Comparison of ENCODE assay signal across 8 cellular contexts in genomic region chr19:39970674-39971379, GRCh38. TPM values are rescaled to one million over a fixed set of nuclear protein-coding genes. Genes with fewer than 3 reads are reported as not detected.
DNase-seq lines count a peak whose midpoint lies in the region; FAIRE-seq and TF ChIP-seq lines count a peak whose summit lies in the region.

TSS of gene PSMC4 (plus strand) at chr19:39971165. CDS start at chr19:39971203, 38 bp downstream.

- H3K4me1 Mint-ChIP-seq in nephron progenitor cell = peaks cover 36% of the 10 kb centered on the region

- no peaks in the 10 kb centered on the region for H3F3A ChIP-seq in Loucy (ENCODE audit: low read depth)

- H3K27me3 Mint-ChIP-seq in nephron progenitor cell (ENCODE audit: low read depth, poor library complexity) = no peaks in the 10 kb centered on the region

- peak within 1 kb of the TSS; percentile 92 for H2AFZ ChIP-seq in Loucy (ENCODE audit: low read length)

- DNase-seq in ELR (ENCODE audit: low read depth) (peak; percentile 99), H54 (ENCODE audit: insufficient read length, low spot score) (peak; percentile 98), SHP77 (lab: John Stamatoyannopoulos, UW) (peak; percentile 99), fibroblast of the aortic adventitia (ENCODE audit: low read depth) (peak; percentile 99), nephron progenitor cell (peak; percentile 97), stomach (peak; percentile 99)
- DNase-seq in activated effector memory CD4-positive, alpha-beta T cell treated with anti-CD3 and anti-CD28 coated beads, Interleukin-2, amount 50 U/mL, for 16 hours = peak; percentile 100

- H3K27me3 ChIP-seq in Loucy (ENCODE audit: insufficient read depth, low read length, poor library complexity, severe bottlenecking) (no peaks in the 10 kb centered on the region), stomach (no peaks in the 10 kb centered on the region)

- FAIRE-seq in H54 (lab: Jason Lieb, UNC) = peak; percentile 97

- peak within 1 kb of the TSS; percentile 96 for H3K27ac Mint-ChIP-seq in nephron progenitor cell

- H3K9me3 Mint-ChIP-seq in nephron progenitor cell = peaks cover 4% of the 10 kb centered on the region

- peaks cover 16% of the 10 kb centered on the region; the same call in 1 of the 2 replicates for H3K36me3 ChIP-seq in Loucy (ENCODE audit: insufficient read depth, low read length)
- H3K36me3 ChIP-seq in stomach = peaks cover 37 to 39% (median 38%) of the 10 kb centered on the region in 4 donors

- peaks cover 15% of the 10 kb centered on the region for H4K20me1 ChIP-seq in Loucy (ENCODE audit: insufficient read depth, low read length, poor library complexity, severe bottlenecking)

- peaks cover 39% of the 10 kb centered on the region for H3K36me3 Mint-ChIP-seq in nephron progenitor cell (ENCODE audit: low read depth)

- H3K79me2 ChIP-seq in Loucy (ENCODE audit: insufficient read depth, low read length) = peaks cover 28% of the 10 kb centered on the region

- no peaks in the 10 kb centered on the region for H3K9me2 ChIP-seq in Loucy (replicated peaks; ENCODE audit: low read depth, low read length)

- TF ChIP-seq POLR2A in H54 (IDR thresholded peaks at IDR 0.05; ENCODE audit: low read depth, low read length) = peak; percentile 89
- peak in 2 of 4 donors; percentile 59 to 67 for TF ChIP-seq POLR2A in stomach (IDR thresholded peaks at IDR 0.05)

- H3K27ac ChIP-seq in stomach = peak within 1 kb of the TSS; percentile 85 to 97 (median 96)

- intact Hi-C loops in stomach (cut with DNase I; ENCODE audit: low total_unique reads) = no loop called here

- TF ChIP-seq CTCF in Loucy (conservative IDR thresholded peaks at IDR 0.05; ENCODE audit: low read length) (peak; percentile 83), fibroblast of the aortic adventitia (IDR thresholded peaks at IDR 0.05; ENCODE audit: insufficient read depth, low read length) (peak; percentile 70), nephron progenitor cell (IDR thresholded peaks at IDR 0.05) (peak; percentile 45), stomach (IDR thresholded peaks at IDR 0.05) (peak in 6 of 7 experiments; percentile 53 to 95 (median 82))

- no peaks in the 10 kb centered on the region for H3K9me3 ChIP-seq in Loucy (ENCODE audit: insufficient read depth, low read depth, low read length)
- H3K9me3 ChIP-seq in stomach = no peaks in the 10 kb centered on the region

- peaks cover 16% of the 10 kb centered on the region for H3K4me1 ChIP-seq in Loucy (ENCODE audit: insufficient read depth, low read length, poor library complexity, severe bottlenecking)
- H3K4me1 ChIP-seq in stomach = peaks cover 16 to 46% (median 40%) of the 10 kb centered on the region in 4 donors

- TF ChIP-seq EP300 in stomach (IDR thresholded peaks at IDR 0.05) = no peak

- 0 to 1% (median 0%) methylated on average over 35 to 47 of the region's 47 CpGs for WGBS in stomach, 5 donors

- H3K4me3 Mint-ChIP-seq in nephron progenitor cell = peak within 1 kb of the TSS; percentile 95

- peak within 1 kb of the TSS; percentile 94 for H3K4me3 ChIP-seq in Loucy (ENCODE audit: low read length, poor library complexity, severe bottlenecking)
- H3K4me3 ChIP-seq in fibroblast of the aortic adventitia (ENCODE audit: low read depth, low read length) = peak within 1 kb of the TSS; percentile 97
- H3K4me3 ChIP-seq in stomach = peak within 1 kb of the TSS; percentile 75 to 92 (median 84)

- H3K9ac ChIP-seq in Loucy (ENCODE audit: low read depth, low read length, poor library complexity, severe bottlenecking) = peak within 1 kb of the TSS; percentile 95

- H3K4me2 ChIP-seq in Loucy (ENCODE audit: low read depth, low read length, poor library complexity, severe bottlenecking) = peak within 1 kb of the TSS; percentile 95

RNA-seq across cellular contexts. Expression of gene PSMC4, which starts in this region (rescaled TPM):
- total RNA-seq in fibroblast of the aortic adventitia (ENCODE audit: low replicate concordance) (24.2 and 85.2 TPM in 2 replicates), stomach (10 to 100 TPM in 4 of 5 donors, 1 to 10 TPM in 1; 3.8 to 79.7 (median 69.4) TPM)
- 10 to 100 TPM; 58.0 to 75.6 (median 62.3) TPM for polyA plus RNA-seq in stomach

Comparison
In these comparisons a context has a peak if more than half of its experiments do, and no peak if none do; other contexts are left out.
1. Peak in every context shown above with its lines: DNase-seq, H3K4me3 ChIP-seq and H3K27ac ChIP-seq.